In genomic region chr3:89268059-89268458, GRCh38 we compare ENCODE assay signal across 1 cellular context.
TF ChIP-seq lines count a peak whose summit lies in the region.

No MANE protein-coding gene starts in this region.

TF ChIP-seq in H1, 55 proteins besides CTCF, POLR2A, EP300 and RAD21 (continued from another document):
- TF ChIP-seq USF2 (IDR thresholded peaks at IDR 0.05; ENCODE audit: low read length) = no peak
- TF ChIP-seq SP2 (IDR thresholded peaks at IDR 0.05; ENCODE audit: low read length) = no peak
- no peak for TF ChIP-seq RFX5 (IDR thresholded peaks at IDR 0.05; ENCODE audit: borderline replicate concordance, low read depth, low read length)
- TF ChIP-seq CEBPB (IDR thresholded peaks at IDR 0.05; ENCODE audit: low read depth, low read length) = no peak
- no peak for TF ChIP-seq RXRA (IDR thresholded peaks at IDR 0.05; ENCODE audit: insufficient read depth, low read depth, low read length)
- no peak for TF ChIP-seq NRF1 (IDR thresholded peaks at IDR 0.05; ENCODE audit: low read depth, low read length)
- TF ChIP-seq CHD7 (IDR thresholded peaks at IDR 0.05; ENCODE audit: insufficient replicate concordance, low read length) = no peak
- TF ChIP-seq CHD2 (IDR thresholded peaks at IDR 0.05; ENCODE audit: low read length) = no peak
